20 cellular contexts compared by ENCODE assay signal in genomic region chr12:49659753-49660152, GRCh38. TPM values are rescaled to one million over a fixed set of nuclear protein-coding genes. Genes with fewer than 3 reads are reported as not detected.
"Had no signal": no experiment of that assay in that cellular context is flagged by ENCODE, and none has a peak within 500 bp of the region (broad histone marks: within the 10 kb centered on the region; RNA-seq: fewer than 3 reads in every experiment).

No MANE protein-coding gene starts in this region.

- H3K4me3 ChIP-seq: colonic mucosa, heart right ventricle, lower lobe of right lung, pancreas, smooth muscle cell had no signal

- H3K36me3 ChIP-seq: colonic mucosa, pancreas had no signal

- H3K9me3 ChIP-seq: colonic mucosa, heart right ventricle, lower lobe of right lung, pancreas had no signal

- H3K27ac Mint-ChIP-seq: memory B cell; mesothelial cell of epicardium; natural killer cell treated with Interleukin-12 subunit alpha and Interleukin-12 subunit beta and Interleukin-15 and Interleukin-18, amount 100 ng/mL, for 72 hours; progenitor cell of endocrine pancreas; stimulated activated effector memory CD8-positive, alpha-beta T cell treated with anti-CD3 and anti-CD28 coated beads, Interleukin-12 subunit alpha, Interleukin-12 subunit beta, amount 100 ng/mL, for 72 hours; stimulated activated naive CD8-positive, alpha-beta T cell treated with anti-CD3 and anti-CD28 coated beads, Interleukin-15, amount 100 ng/mL, for 72 hours had no signal

- H3K9me3 Mint-ChIP-seq: memory B cell; mesothelial cell of epicardium; natural killer cell treated with Interleukin-12 subunit alpha and Interleukin-12 subunit beta and Interleukin-15 and Interleukin-18, amount 100 ng/mL, for 72 hours; stimulated activated effector memory CD8-positive, alpha-beta T cell treated with anti-CD3 and anti-CD28 coated beads, Interleukin-12 subunit alpha, Interleukin-12 subunit beta, amount 100 ng/mL, for 72 hours; stimulated activated naive CD8-positive, alpha-beta T cell treated with anti-CD3 and anti-CD28 coated beads, Interleukin-15, amount 100 ng/mL, for 72 hours had no signal

- H3K27me3 ChIP-seq: colonic mucosa, heart right ventricle, pancreas had no signal

- H3K4me3 Mint-ChIP-seq: memory B cell; mesothelial cell of epicardium; natural killer cell treated with Interleukin-12 subunit alpha and Interleukin-12 subunit beta and Interleukin-15 and Interleukin-18, amount 100 ng/mL, for 72 hours; stimulated activated effector memory CD8-positive, alpha-beta T cell treated with anti-CD3 and anti-CD28 coated beads, Interleukin-12 subunit alpha, Interleukin-12 subunit beta, amount 100 ng/mL, for 72 hours; stimulated activated naive CD8-positive, alpha-beta T cell treated with anti-CD3 and anti-CD28 coated beads, Interleukin-15, amount 100 ng/mL, for 72 hours had no signal

- ATAC-seq: heart right ventricle; lower lobe of right lung; natural killer cell treated with Interleukin-12 subunit alpha and Interleukin-12 subunit beta and Interleukin-15 and Interleukin-18, amount 100 ng/mL, for 72 hours; pancreas; right cardiac atrium; stimulated activated effector memory CD8-positive, alpha-beta T cell treated with anti-CD3 and anti-CD28 coated beads, Interleukin-12 subunit alpha, Interleukin-12 subunit beta, amount 100 ng/mL, for 72 hours; stimulated activated naive CD8-positive, alpha-beta T cell treated with anti-CD3 and anti-CD28 coated beads, Interleukin-15, amount 100 ng/mL, for 72 hours had no signal

- H3K4me2 ChIP-seq: smooth muscle cell had no signal

- H3K27ac ChIP-seq: colonic mucosa, pancreas had no signal

- DNase-seq: cerebellar nuclear complex; colonic mucosa; dermis blood vessel endothelial cell; foreskin melanocyte; heart right ventricle; hypothalamus; kidney glomerular epithelial cell; lower lobe of right lung; occipital lobe; pancreas; right cardiac atrium; stimulated activated CD4-positive, alpha-beta T cell treated with anti-CD3 and anti-CD28 coated beads, Interleukin-4, amount 100 ng/mL, for 1 hour; stimulated activated CD8-positive, alpha-beta memory T cell treated with anti-CD3 and anti-CD28 coated beads, Interleukin-4, amount 100 ng/mL, for 48 hours; stimulated activated naive CD8-positive, alpha-beta T cell treated with anti-CD3 and anti-CD28 coated beads, Interleukin-15, amount 100 ng/mL, for 72 hours had no signal

- H3K27me3 Mint-ChIP-seq: memory B cell; natural killer cell treated with Interleukin-12 subunit alpha and Interleukin-12 subunit beta and Interleukin-15 and Interleukin-18, amount 100 ng/mL, for 72 hours; progenitor cell of endocrine pancreas; stimulated activated naive CD8-positive, alpha-beta T cell treated with anti-CD3 and anti-CD28 coated beads, Interleukin-15, amount 100 ng/mL, for 72 hours had no signal

RNA-seq across cellular contexts. Expression of gene FAM186B, which starts 54.3 kb away (rescaled TPM):
- total RNA-seq: occipital lobe had no signal
